ENCODE assay signal across 17 cellular contexts in genomic region chr1:45329445-45329844, GRCh38. TPM values are rescaled to one million over a fixed set of nuclear protein-coding genes. Genes with fewer than 3 reads are reported as not detected.
DNase-seq lines count a peak whose midpoint lies in the region; ATAC-seq, FAIRE-seq and TF ChIP-seq lines count a peak whose summit lies in the region.
"Had no signal": no experiment of that assay in that cellular context is flagged by ENCODE, and none has a peak within 500 bp of the region (broad histone marks: within the 10 kb centered on the region; RNA-seq: fewer than 3 reads in every experiment).

No MANE protein-coding gene starts in this region.

- H3K4me3 ChIP-seq in epithelial cell of esophagus (ENCODE audit: low read length), result no peak overlapping the region
- H3K4me3 ChIP-seq: testis had no signal

- peak overlapping the region; percentile 56 for H3K4me3 Mint-ChIP-seq in stimulated activated naive CD8-positive, alpha-beta T cell treated with anti-CD3 and anti-CD28 coated beads, Interleukin-15, Interleukin-2, amounts not matched to agents 100 ng/mL and 50 ng/mL, for 24 hours
- H3K4me3 Mint-ChIP-seq in stimulated activated naive CD8-positive, alpha-beta T cell treated with anti-CD3 and anti-CD28 coated beads, Interleukin-15, amount 100 ng/mL, for 72 hours, result peak overlapping the region in 1 of 2 donors; percentile 90

- no peak for TF ChIP-seq CTCF in epithelial cell of esophagus (IDR thresholded peaks at IDR 0.05; ENCODE audit: insufficient read depth, low read depth, low read length, missing control alignments)
- TF ChIP-seq CTCF in D721Med (IDR thresholded peaks at IDR 0.05; ENCODE audit: insufficient read depth, missing control alignments), result no peak

- no peaks in the 10 kb centered on the region for H3K9me3 Mint-ChIP-seq in stimulated activated naive CD8-positive, alpha-beta T cell treated with anti-CD3 and anti-CD28 coated beads, Interleukin-15, Interleukin-2, amounts not matched to agents 100 ng/mL and 50 ng/mL, for 24 hours
- H3K9me3 Mint-ChIP-seq in stimulated activated naive CD8-positive, alpha-beta T cell treated with anti-CD3 and anti-CD28 coated beads, Interleukin-15, amount 100 ng/mL, for 72 hours, result no peaks in the 10 kb centered on the region

- H3K27ac Mint-ChIP-seq in stimulated activated naive CD8-positive, alpha-beta T cell treated with anti-CD3 and anti-CD28 coated beads, Interleukin-15, Interleukin-2, amounts not matched to agents 100 ng/mL and 50 ng/mL, for 24 hours, result peak overlapping the region; percentile 34
- peak overlapping the region in 1 of 2 donors; percentile 76 for H3K27ac Mint-ChIP-seq in stimulated activated naive CD8-positive, alpha-beta T cell treated with anti-CD3 and anti-CD28 coated beads, Interleukin-15, amount 100 ng/mL, for 72 hours

- intact Hi-C loops in cardiac septum (cut with DNase I), result no loop called here

- no peak for FAIRE-seq in D721Med (lab: Jason Lieb, UNC)
- FAIRE-seq: GM12891 had no signal

- peaks cover 28% of the 10 kb centered on the region for H3K4me1 Mint-ChIP-seq in stimulated activated naive CD8-positive, alpha-beta T cell treated with anti-CD3 and anti-CD28 coated beads, Interleukin-15, Interleukin-2, amounts not matched to agents 100 ng/mL and 50 ng/mL, for 24 hours (ENCODE audit: low read depth)
- peaks cover 34% of the 10 kb centered on the region for H3K4me1 Mint-ChIP-seq in stimulated activated naive CD8-positive, alpha-beta T cell treated with anti-CD3 and anti-CD28 coated beads, Interleukin-15, amount 100 ng/mL, for 72 hours

- DNase-seq in stimulated activated naive CD8-positive, alpha-beta T cell treated with anti-CD3 and anti-CD28 coated beads, Interleukin-15, amount 100 ng/mL, for 72 hours, result no peak
- DNase-seq in RPMI7951 (ENCODE audit: low read depth) (peak; percentile 69), epithelial cell of esophagus (ENCODE audit: low read depth) (peak; percentile 34), D721Med (ENCODE audit: insufficient read length, low spot score) (no peak), left lobe of liver (ENCODE audit: low spot score) (no peak), cardiac septum (ENCODE audit: low spot score) (no peak)
- no peak for DNase-seq in activated naive CD4-positive, alpha-beta T cell treated with Interleukin-2 at 50 U/mL for 16 hours
- DNase-seq: activated CD4-positive, CD25-positive, alpha-beta regulatory T cell treated with anti-CD3 and anti-CD28 coated beads, Interleukin-2, amount 50 U/mL, for 72 hours; DMS 273 treated with DMSO at 0.1 percent for 48 hours; effector CD4-positive, alpha-beta T cell; midbrain; NCI-H345; posterior cingulate gyrus; stimulated activated CD4-positive, alpha-beta T cell treated with anti-CD3 and anti-CD28 coated beads, Interleukin-15, amount 100 ng/mL, for 24 hours; testis had no signal

- ATAC-seq in stimulated activated naive CD8-positive, alpha-beta T cell treated with anti-CD3 and anti-CD28 coated beads, Interleukin-15, amount 100 ng/mL, for 72 hours, result no peak
- ATAC-seq in left lobe of liver, result no peak

- peaks cover 41% of the 10 kb centered on the region for H3K36me3 Mint-ChIP-seq in stimulated activated naive CD8-positive, alpha-beta T cell treated with anti-CD3 and anti-CD28 coated beads, Interleukin-15, Interleukin-2, amounts not matched to agents 100 ng/mL and 50 ng/mL, for 24 hours (ENCODE audit: low read depth)

- no peaks in the 10 kb centered on the region for H3K27me3 Mint-ChIP-seq in stimulated activated naive CD8-positive, alpha-beta T cell treated with anti-CD3 and anti-CD28 coated beads, Interleukin-15, Interleukin-2, amounts not matched to agents 100 ng/mL and 50 ng/mL, for 24 hours
- H3K27me3 Mint-ChIP-seq in stimulated activated naive CD8-positive, alpha-beta T cell treated with anti-CD3 and anti-CD28 coated beads, Interleukin-15, amount 100 ng/mL, for 72 hours, result no peaks in the 10 kb centered on the region

RNA-seq across cellular contexts. Expression of gene HPDL, which starts 2.8 kb away (rescaled TPM):
- total RNA-seq in RPMI7951 (2014; rRNA removed; shearing (Covaris generic)), result 2.3 TPM in 2 replicates
- total RNA-seq in left lobe of liver (not detected), cardiac septum (not detected)

RNA-seq across cellular contexts. Expression of gene TOE1, which starts 10.5 kb away (rescaled TPM):
- total RNA-seq in RPMI7951 (2014; rRNA removed; shearing (Covaris generic)), result 30.3 and 33.4 TPM in 2 replicates
- total RNA-seq in left lobe of liver (4.3 TPM), cardiac septum (3.5 TPM)

RNA-seq across cellular contexts. Expression of gene MUTYH, which starts 10.8 kb away (rescaled TPM):
- 11.4 and 14.3 TPM in 2 replicates for total RNA-seq in RPMI7951 (2014; rRNA removed; shearing (Covaris generic))
- 11.8 TPM for total RNA-seq in left lobe of liver
- total RNA-seq in cardiac septum, result 11.2 TPM

Comparison
In these comparisons a context has a peak if more than half of its experiments do, and no peak if none do; other contexts are left out.
1. DNase-seq: peak in RPMI7951 (single experiment) and epithelial cell of esophagus (single experiment); none in stimulated activated naive CD8-positive, alpha-beta T cell treated with anti-CD3 and anti-CD28 coated beads, Interleukin-15, amount 100 ng/mL, for 72 hours (0 of 2), D721Med (single experiment), left lobe of liver (single experiment), cardiac septum (single experiment) and activated naive CD4-positive, alpha-beta T cell treated with Interleukin-2 at 50 U/mL for 16 hours (single experiment).